In the genomic region with DNA sequence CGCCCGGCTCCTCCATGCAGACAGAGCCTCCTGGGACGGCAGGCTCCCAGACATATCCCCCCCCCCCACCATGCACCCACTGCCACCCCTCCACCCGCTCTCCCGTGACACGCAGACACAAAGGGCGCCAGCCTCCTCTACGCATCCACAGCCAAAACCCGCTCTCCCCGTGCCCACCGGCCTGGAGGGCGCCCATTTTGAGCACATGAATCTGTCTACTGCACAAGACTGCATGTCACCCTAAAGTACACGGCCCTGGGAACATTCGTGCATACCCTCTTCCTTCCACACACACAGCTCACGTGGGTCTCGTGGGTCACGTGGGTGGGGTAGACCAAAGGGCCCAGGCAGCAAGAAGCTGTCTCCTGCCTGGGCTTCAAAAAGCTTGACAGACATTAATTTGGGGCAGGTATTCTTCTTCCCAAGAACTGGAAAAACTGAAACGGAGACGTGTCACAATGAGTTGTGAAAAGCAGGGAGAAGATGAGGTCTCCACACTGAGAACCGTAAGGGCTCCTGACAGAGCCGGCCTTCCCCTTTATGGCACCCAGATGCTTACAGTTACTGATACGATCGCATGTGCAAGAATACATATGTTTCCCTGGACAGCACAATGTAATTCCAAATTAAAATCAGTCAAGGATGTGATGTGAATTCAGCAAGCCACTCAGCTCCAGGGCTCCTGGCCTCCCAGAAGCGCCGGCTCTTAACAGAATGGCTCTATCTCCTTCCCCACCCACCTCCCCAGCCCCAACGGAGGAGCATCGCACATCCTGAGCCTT, we compare ENCODE assay signal across 8 cellular contexts. TPM values are rescaled to one million over a fixed set of nuclear protein-coding genes. Genes with fewer than 3 reads are reported as not detected.
DNase-seq lines count a peak whose midpoint lies in the region; ATAC-seq and TF ChIP-seq lines count a peak whose summit lies in the region.

No MANE protein-coding gene starts in this region.

- H4K20me1 ChIP-seq in DND-41 (ENCODE audit: insufficient read depth, low read length) (0 out of 2 replicates have a peak, but pooled peaks cover 3% of the 10 kb centered on the region), smooth muscle cell (ENCODE audit: low read depth) (peaks cover 24% of the 10 kb centered on the region)

- TF ChIP-seq CTCF in DND-41 (IDR thresholded peaks at IDR 0.05; ENCODE audit: borderline replicate concordance, extremely low read depth, low read length, poor library complexity, severe bottlenecking) (no peak), ascending aorta (IDR thresholded peaks at IDR 0.05) (no peak), liver (IDR thresholded peaks at IDR 0.05; ENCODE audit: low read depth, low read length, missing input control) (no peak), smooth muscle cell (IDR thresholded peaks at IDR 0.05; ENCODE audit: borderline replicate concordance, insufficient read depth, poor library complexity, severe bottlenecking) (no peak), GM10266 (IDR thresholded peaks at IDR 0.05; ENCODE audit: control insufficient read depth, insufficient read depth, low read depth, missing control alignments) (no peak)

- no peak for TF ChIP-seq RAD21 in liver (IDR thresholded peaks at IDR 0.05)

- H3K36me3 ChIP-seq in DND-41 (ENCODE audit: insufficient read depth, low read length) (no peaks in the 10 kb centered on the region), ascending aorta (no peaks in the 10 kb centered on the region), liver (ENCODE audit: control insufficient read depth in 4 of 4, insufficient read depth in 3 of 4, low read depth in 1 of 4, low read length in 3 of 4) (no peaks in the 10 kb centered on the region), smooth muscle cell (ENCODE audit: low read depth) (no peaks in the 10 kb centered on the region)

- H3K27me3 ChIP-seq in DND-41 (ENCODE audit: insufficient read depth, low read length, poor library complexity) (peaks cover 4% of the 10 kb centered on the region), ascending aorta (no peaks in the 10 kb centered on the region), liver (ENCODE audit: control insufficient read depth in 4 of 4, insufficient read depth in 4 of 4, low read length in 3 of 4) (no peaks in the 10 kb centered on the region), smooth muscle cell (ENCODE audit: low read depth) (no peaks in the 10 kb centered on the region)

- no peak for DNase-seq in DND-41
- peak in 1 of 2 donors; percentile 77 for DNase-seq in ascending aorta (ENCODE audit: low spot score in 2 of 2)
- DNase-seq in smooth muscle cell (lab: John Stamatoyannopoulos, UW; ENCODE audit: unreplicated experiment): no peak
- DNase-seq in GM10266 (ENCODE audit: extremely low spot score): no peak
- no peak for DNase-seq in NK-92 (lab: John Stamatoyannopoulos, UW; ENCODE audit: unreplicated experiment)
- DNase-seq in activated effector memory CD4-positive, alpha-beta T cell treated with anti-CD3 and anti-CD28 coated beads, Interleukin-2, amount 50 U/mL, for 16 hours: no peak
- no peak for DNase-seq in D341Med (ENCODE audit: low spot score)

- 82% methylated on average over 27 of the region's 27 CpGs for WGBS in liver
- 70% methylated on average over 23 of the region's 27 CpGs for WGBS in smooth muscle cell (ENCODE audit: low lambda C conversion rate)

- H2AFZ ChIP-seq in DND-41 (ENCODE audit: low read depth, low read length): no peak overlapping the region
- no peak overlapping the region for H2AFZ ChIP-seq in smooth muscle cell (ENCODE audit: low read depth)

- H3K9me3 ChIP-seq in DND-41 (ENCODE audit: insufficient read depth, low read length, severe bottlenecking) (no peaks in the 10 kb centered on the region), ascending aorta (no peaks in the 10 kb centered on the region), liver (ENCODE audit: control insufficient read depth in 4 of 4, low read length in 3 of 4) (no peaks in the 10 kb centered on the region), smooth muscle cell (replicated peaks; ENCODE audit: low read depth) (no peaks in the 10 kb centered on the region)

- H3K27ac ChIP-seq in DND-41 (ENCODE audit: low read length) (no peak overlapping the region), ascending aorta (peak overlapping the region; percentile 99 to 100), liver (ENCODE audit: low read depth in 1 of 2, low read length in 2 of 2) (peak overlapping the region in 1 of 2 donors; percentile 45), smooth muscle cell (ENCODE audit: low read depth) (no peak overlapping the region)

- H3K79me2 ChIP-seq in DND-41 (ENCODE audit: insufficient read depth, low read length) (no peaks in the 10 kb centered on the region), smooth muscle cell (ENCODE audit: low read depth) (peaks cover 59% of the 10 kb centered on the region)

- H3K4me1 ChIP-seq in DND-41 (ENCODE audit: insufficient read depth, low read length) (peaks cover 30% of the 10 kb centered on the region), ascending aorta (peaks cover 15 to 43% of the 10 kb centered on the region in 2 donors), liver (ENCODE audit: control insufficient read depth in 4 of 4, insufficient read depth in 4 of 4, low read length in 3 of 4) (peaks cover under 1 to 54% (median 27%) of the 10 kb centered on the region in 4 donors), smooth muscle cell (ENCODE audit: low read depth) (peaks cover 16% of the 10 kb centered on the region)

- ATAC-seq in DND-41 (ENCODE audit: insufficient read depth, low read depth): no peak

- no peaks in the 10 kb centered on the region for H3F3A ChIP-seq in smooth muscle cell (ENCODE audit: low read depth)

- no peak overlapping the region for H3K4me3 ChIP-seq in DND-41 (ENCODE audit: low read depth in 1 of 2, low read length in 2 of 2)
- peak overlapping the region; percentile 81 to 88 for H3K4me3 ChIP-seq in ascending aorta
- peak overlapping the region; percentile 5 to 27 (median 14) for H3K4me3 ChIP-seq in liver (ENCODE audit: low read depth in 1 of 3, low read length in 3 of 3)
- peak overlapping the region; percentile 89 for H3K4me3 ChIP-seq in smooth muscle cell

- intact Hi-C loops in ascending aorta (cut with DNase I): loop anchor here (2.0 to 10.0 kb wide), 4 partner anchors 73 to 1385 kb away; no protein-coding TSS in a partner anchor

- H3K9ac ChIP-seq in DND-41 (ENCODE audit: low read depth, low read length) (0 out of 2 replicates have a peak overlapping the region, but pooled peaks have one; percentile 16), liver (ENCODE audit: low read depth in 1 of 2, low read length in 2 of 2) (peak overlapping the region in 1 of 2 donors; percentile 4), smooth muscle cell (ENCODE audit: low read depth) (peak overlapping the region; percentile 30)

- H3K4me2 ChIP-seq in DND-41 (ENCODE audit: insufficient read depth, low read length) (peak overlapping the region; percentile 68; the same call in 1 of the 2 replicates), smooth muscle cell (peak overlapping the region; percentile 95)

TF ChIP-seq in liver, 16 proteins besides CTCF, POLR2A, EP300 and RAD21:
- TF ChIP-seq NR2F2 (IDR thresholded peaks at IDR 0.05): no peak

RNA-seq across cellular contexts. Expression of a gene that starts 2.0 kb away (rescaled TPM):
- 108 TPM for total RNA-seq in ascending aorta
- 1 to 10 TPM; 2.1 to 5.8 TPM for total RNA-seq in liver
- polyA plus RNA-seq in liver: 1 to 10 TPM; 2.1 to 4.3 TPM
- 63.4 and 77.5 TPM in 2 replicates for total RNA-seq in smooth muscle cell
- polyA plus RNA-seq in smooth muscle cell: 103 and 119 TPM in 2 replicates

RNA-seq across cellular contexts. Expression of a gene that starts 5.7 kb away (rescaled TPM):
- total RNA-seq in ascending aorta (84.0 TPM), liver (10 to 100 TPM in 1 of 2 donors, 1 to 10 TPM in 1; 7.8 to 13.5 TPM), smooth muscle cell (46.5 and 46.9 TPM in 2 replicates)
- polyA plus RNA-seq in liver (10 to 100 TPM; 25.1 to 33.6 TPM), smooth muscle cell (63.0 and 64.7 TPM in 2 replicates)

Comparison
In these comparisons a context has a peak if more than half of its experiments do, and no peak if none do; other contexts are left out.
1. H3K27ac ChIP-seq: peak in ascending aorta (2 of 2); none in DND-41 (single experiment) and smooth muscle cell (single experiment).
2. H3K4me3 ChIP-seq: peak in ascending aorta (2 of 2), liver (3 of 3) and smooth muscle cell (single experiment); none in DND-41 (0 of 2).